Comparison of ENCODE assay signal across 24 cellular contexts in the genomic region with DNA sequence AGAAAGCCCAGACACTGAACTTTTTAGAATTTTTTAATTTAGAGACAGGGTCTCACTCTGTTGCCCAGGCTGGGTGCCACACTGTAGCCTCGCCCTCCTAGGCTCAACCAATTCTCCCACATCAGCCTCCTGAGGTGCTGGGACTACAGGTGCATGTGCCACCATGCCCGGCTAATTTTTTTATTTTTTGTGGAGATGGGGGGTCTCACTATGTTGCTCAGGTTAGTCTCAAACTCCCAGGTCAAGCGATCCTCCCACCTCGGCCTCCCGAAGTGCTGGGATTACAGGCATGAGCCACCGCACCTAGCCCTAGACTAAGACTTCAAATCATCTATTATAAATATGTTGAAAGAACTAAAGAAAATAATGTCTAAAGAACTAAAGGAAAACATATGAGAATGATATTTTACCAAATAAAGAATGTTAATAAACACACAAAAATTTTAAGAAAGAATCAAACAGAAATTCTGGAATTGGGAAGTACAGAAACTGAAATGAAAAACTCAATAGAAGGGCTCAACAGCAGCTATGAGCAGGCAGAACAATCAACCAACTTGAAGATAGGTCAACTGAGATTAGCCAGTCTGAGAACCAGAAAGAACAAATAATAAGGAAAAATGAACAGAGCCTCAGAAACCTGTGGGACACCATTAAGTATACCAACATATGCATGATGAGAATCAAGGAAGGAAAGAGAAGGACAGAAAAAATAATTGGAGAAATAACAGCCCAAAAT. TPM values are rescaled to one million over a fixed set of nuclear protein-coding genes. Genes with fewer than 3 reads are reported as not detected.
DNase-seq lines count a peak whose midpoint lies in the region; ATAC-seq, FAIRE-seq and TF ChIP-seq lines count a peak whose summit lies in the region.
"Had no signal": no experiment of that assay in that cellular context is flagged by ENCODE, and none has a peak within 500 bp of the region (broad histone marks: within the 10 kb centered on the region; RNA-seq: fewer than 3 reads in every experiment).

No MANE protein-coding gene starts in this region.

- peaks cover 26 to 64% of the 10 kb centered on the region in 2 experiments for H3K36me3 ChIP-seq in HepG2 (replicated peaks in 1 of 2; ENCODE audit: control insufficient read depth in 1 of 2, insufficient read depth in 2 of 2, low read length in 2 of 2)
- H3K36me3 ChIP-seq in right lobe of liver, result no peaks in the 10 kb centered on the region
- H3K36me3 ChIP-seq in endodermal cell (ENCODE audit: control insufficient read depth, insufficient read depth, low read length), result peaks cover 45% of the 10 kb centered on the region
- H3K36me3 ChIP-seq in trophoblast cell (ENCODE audit: control insufficient read depth in 1 of 2, insufficient read depth in 2 of 2, low read length in 2 of 2), result peaks cover 5 to 7% of the 10 kb centered on the region in 2 experiments
- H3K36me3 ChIP-seq: HAP-1 had no signal

- H4K8ac ChIP-seq in trophoblast cell (ENCODE audit: low read depth, low read length), result no peak overlapping the region

- POLR2A ChIA-PET in HepG2 (lab: Yijun Ruan, JAX), result interaction anchor here (1.2 kb wide), 1 partner anchor 27 kb away, joined by 6 read pairs; the partner anchor contains the start of gene STRN3

- DNase-seq in HepG2 (ENCODE audit: low spot score) (no peak), right lobe of liver (no peak), endodermal cell (no peak), trophoblast cell (no peak), activated T-cell treated with anti-CD3 and anti-CD28 coated beads for 4 hours (no peak)
- DNase-seq in activated naive CD4-positive, alpha-beta T cell (lab: John Stamatoyannopoulos, UW), result no peak
- DNase-seq: 8988T; ACHN; AML-193; BE2C; C1 segment of cervical spinal cord; Calu3; CD4-positive, alpha-beta memory T cell; COR-L47; DMS53; DMS79 treated with DMSO at 0.1 percent for 48 hours; GF-D8; GOT3 had no signal

- no peaks in the 10 kb centered on the region for H3K27me3 Mint-ChIP-seq in endodermal cell (ENCODE audit: insufficient read depth)
- H3K27me3 Mint-ChIP-seq: CD4-positive, alpha-beta memory T cell had no signal

- peaks cover 61% of the 10 kb centered on the region for H4K20me1 ChIP-seq in HepG2 (ENCODE audit: insufficient read depth, low read length)

- peaks cover 39% of the 10 kb centered on the region for H3K36me3 Mint-ChIP-seq in endodermal cell (ENCODE audit: low read depth)

- in situ Hi-C loops in HepG2 (cut with HindIII; ENCODE audit: extremely low pct_ligation_motif_present, low pct_unique_long_range_greater_than_20kb), result no loop called here

- H3K79me2 ChIP-seq in HepG2 (ENCODE audit: insufficient read depth, low read length) (peaks cover 94% of the 10 kb centered on the region), trophoblast cell (ENCODE audit: control insufficient read depth, insufficient read depth, low read length, poor library complexity) (peaks cover 10% of the 10 kb centered on the region)

- ATAC-seq in HepG2 (no peak), right lobe of liver (no peak), HG03039 (IDR thresholded peaks at IDR 0.05; ENCODE audit: unreplicated experiment) (no peak)
- ATAC-seq: A549 had no signal

- CTCF ChIA-PET in HepG2 (lab: Yijun Ruan, JAX; ENCODE audit: low intra/inter-chr PET ratio, low total read pairs), result no interaction called here

- TF ChIP-seq CTCF in HepG2 (CRISPR knock-in tag; IDR thresholded peaks at IDR 0.05), result no peak
- no peak for TF ChIP-seq CTCF in right lobe of liver (IDR thresholded peaks at IDR 0.05)
- no peak for TF ChIP-seq CTCF in endodermal cell (conservative IDR thresholded peaks at IDR 0.05)

- H3K14ac ChIP-seq in trophoblast cell (ENCODE audit: low read length), result no peak overlapping the region

- no peak for TF ChIP-seq RAD21 in HepG2 (CRISPR knock-in tag; IDR thresholded peaks at IDR 0.05)

- no peak overlapping the region for H3K27ac ChIP-seq in HepG2 (ENCODE audit: extremely low read length, insufficient read depth, low read length)
- H3K27ac ChIP-seq in right lobe of liver, result no peak overlapping the region
- H3K27ac ChIP-seq in endodermal cell (ENCODE audit: low read depth, low read length), result no peak overlapping the region
- no peak overlapping the region for H3K27ac ChIP-seq in trophoblast cell (ENCODE audit: low read depth, low read length)
- H3K27ac ChIP-seq: A549 had no signal

- no peak for FAIRE-seq in HepG2 (lab: Jason Lieb, UNC)
- FAIRE-seq: A549, GM12891, GM18507, H54 had no signal

- TF ChIP-seq POLR2A in HepG2 (IDR thresholded peaks at IDR 0.05; ENCODE audit: insufficient read depth in 1 of 2, low read depth in 2 of 2, low read length in 2 of 2) (no peak), right lobe of liver (IDR thresholded peaks at IDR 0.05) (no peak)

- H3K18ac ChIP-seq in trophoblast cell (ENCODE audit: low read length), result no peak overlapping the region

- no peak overlapping the region for H3K23ac ChIP-seq in trophoblast cell (ENCODE audit: low read length)

- H2AK5ac ChIP-seq in trophoblast cell (ENCODE audit: low read length), result no peak overlapping the region

- BruUV-seq in HepG2 (replicated peaks; lab: Mats Ljungman, UMichigan), result no TSS peak

- no peaks in the 10 kb centered on the region for H3K4me1 ChIP-seq in HepG2 (ENCODE audit: insufficient read depth, low read length)
- H3K4me1 ChIP-seq in right lobe of liver, result peaks cover 0 to 21% (median 4%) of the 10 kb centered on the region in 4 donors
- no peaks in the 10 kb centered on the region for H3K4me1 ChIP-seq in endodermal cell (ENCODE audit: control insufficient read depth, insufficient read depth, low read length)
- no peaks in the 10 kb centered on the region for H3K4me1 ChIP-seq in trophoblast cell (ENCODE audit: control insufficient read depth in 1 of 2, insufficient read depth in 2 of 2, low read length in 2 of 2)

- no peaks in the 10 kb centered on the region for H3K79me1 ChIP-seq in trophoblast cell (ENCODE audit: low read length)

- no peak overlapping the region for H2BK12ac ChIP-seq in trophoblast cell (ENCODE audit: low read length)

- H3K27ac Mint-ChIP-seq in endodermal cell, result no peak overlapping the region

- H3K4me3 ChIP-seq in HepG2 (replicated peaks in 1 of 3; ENCODE audit: insufficient read depth in 1 of 3, low read depth in 2 of 3, low read length in 3 of 3) (no peak overlapping the region), right lobe of liver (no peak overlapping the region), endodermal cell (ENCODE audit: low read length) (peak overlapping the region; percentile 52), trophoblast cell (ENCODE audit: low read depth, low read length) (no peak overlapping the region)
- H3K4me3 ChIP-seq: A549, HAP-1 had no signal

- no peak overlapping the region for H4K12ac ChIP-seq in trophoblast cell (ENCODE audit: low read depth, low read length)

- no peak overlapping the region for H4K91ac ChIP-seq in trophoblast cell (ENCODE audit: low read depth, low read length)

- H3K4me1 Mint-ChIP-seq in endodermal cell, result peaks cover 42% of the 10 kb centered on the region

- intact Hi-C loops in HepG2 (cut with micrococcal nuclease; ENCODE audit: unreplicated experiment), result no loop called here
- intact Hi-C loops in right lobe of liver (cut with DNase I), result no loop called here

- no peak overlapping the region for H3K4me3 Mint-ChIP-seq in endodermal cell

- H2AFZ ChIP-seq in HepG2 (ENCODE audit: low read length) (no peak overlapping the region), trophoblast cell (ENCODE audit: insufficient read depth, low read length, poor library complexity) (no peak overlapping the region)

- TF ChIP-seq EP300 in HepG2 (IDR thresholded peaks at IDR 0.05; ENCODE audit: low read depth in 2 of 2, low read length in 2 of 2) (no peak), HepG2 (CRISPR knock-in tag; IDR thresholded peaks at IDR 0.05; ENCODE audit: borderline replicate concordance) (no peak)

- no peak overlapping the region for H2BK5ac ChIP-seq in trophoblast cell (ENCODE audit: low read depth, low read length, poor library complexity)

- peaks cover 22% of the 10 kb centered on the region for H3K9me3 Mint-ChIP-seq in endodermal cell

- 96% methylated on average over 6 of the region's 6 CpGs for whole genome bisulfite sequencing in HepG2 (ENCODE audit: low lambda C conversion rate)
- WGBS in right lobe of liver (ENCODE audit: insufficient coverage, low coverage, low lambda C conversion rate, missing lambda C conversion rate), result 90% methylated on average over 6 of the region's 6 CpGs
- WGBS in endodermal cell (ENCODE audit: insufficient coverage in 1 of 2, insufficient read length in 1 of 2), 2 experiments, result 97 to 100% methylated on average over 1 to 5 of the region's 6 CpGs
- no CpG with 5 or more reads among the region's 6 CpGs for WGBS in trophoblast cell (ENCODE audit: extremely low coverage, insufficient coverage, insufficient read length)

- H2BK120ac ChIP-seq in trophoblast cell (ENCODE audit: insufficient read depth, low read length, poor library complexity), result no peak overlapping the region

- no peak overlapping the region for H3K9ac ChIP-seq in HepG2 (ENCODE audit: insufficient read depth, low read depth, low read length)
- no peak overlapping the region for H3K9ac ChIP-seq in endodermal cell (ENCODE audit: extremely low read depth, low read length, poor library complexity, severe bottlenecking)
- no peak overlapping the region for H3K9ac ChIP-seq in trophoblast cell (ENCODE audit: low read length)

- H3K27me3 ChIP-seq in HepG2 (ENCODE audit: control insufficient read depth in 1 of 2, insufficient read depth in 2 of 2, low read length in 2 of 2), result no peaks in the 10 kb centered on the region
- H3K27me3 ChIP-seq in right lobe of liver, result no peaks in the 10 kb centered on the region
- H3K27me3 ChIP-seq in endodermal cell (ENCODE audit: control insufficient read depth, insufficient read depth, low read length, poor library complexity, severe bottlenecking), result no peaks in the 10 kb centered on the region
- no peaks in the 10 kb centered on the region for H3K27me3 ChIP-seq in trophoblast cell (ENCODE audit: insufficient read depth, low read length)
- H3K27me3 ChIP-seq: BE2C had no signal

- H3K4ac ChIP-seq in trophoblast cell (ENCODE audit: low read depth, low read length), result peak overlapping the region; percentile 47

- H3K9me3 ChIP-seq in HepG2 (ENCODE audit: low read length) (peaks cover 18% of the 10 kb centered on the region), right lobe of liver (peaks cover 0 to 4% (median 0%) of the 10 kb centered on the region in 4 donors), endodermal cell (ENCODE audit: control insufficient read depth, low read length) (peaks cover 27% of the 10 kb centered on the region), trophoblast cell (ENCODE audit: insufficient read depth, low read depth, low read length) (peaks cover 1% of the 10 kb centered on the region)
- H3K9me3 ChIP-seq: BE2C had no signal

- H3K4me2 ChIP-seq in HepG2 (ENCODE audit: low read depth, low read length) (no peak overlapping the region), trophoblast cell (ENCODE audit: low read length) (no peak overlapping the region)
- H3K4me2 ChIP-seq: A549 had no signal

RNA-seq across cellular contexts. Expression of gene AP4S1, which starts 26.2 kb away (rescaled TPM):
- 21.1 and 22.4 TPM in 2 replicates for total RNA-seq in HepG2 (2016; rRNA removed; fragmentation: Illumina TruSeq; extraction: Trizol)
- total RNA-seq in HepG2 (2016; cell fraction: cytosol; rRNA removed; fragmentation: Illumina TruSeq; extraction: Trizol; ENCODE audit: low read depth), result 13.0 and 13.5 TPM in 2 replicates
- total RNA-seq in HepG2 (2016; cell fraction: insoluble cytoplasmic fraction; rRNA removed; fragmentation: Illumina TruSeq; extraction: Trizol), result 20.7 and 22.3 TPM in 2 replicates
- 18.6 and 18.9 TPM in 2 replicates for total RNA-seq in HepG2 (2016; cell fraction: membrane; rRNA removed; fragmentation: Illumina TruSeq; extraction: Trizol)
- 16.1 and 23.9 TPM in 2 replicates for total RNA-seq in HepG2 (2016; cell fraction: nucleus; rRNA removed; fragmentation: Illumina TruSeq; extraction: Trizol)
- 3.9 and 4.2 TPM in 2 replicates for polyA plus RNA-seq in HepG2 (2011; rRNA removed)
- polyA plus RNA-seq in HepG2 (2011; cell fraction: cytosol; rRNA removed), result 2.7 and 4.3 TPM in 2 replicates
- 4.0 and 5.7 TPM in 2 replicates for polyA plus RNA-seq in HepG2 (2011; cell fraction: nucleus; rRNA removed)
- polyA plus RNA-seq in HepG2 (2012), result 8.4 and 10.9 TPM in 2 replicates
- polyA plus RNA-seq in HepG2 (2016; cell fraction: cytosol; fragmentation: Illumina TruSeq; extraction: Trizol; ENCODE audit: low read depth), result 12.3 and 14.0 TPM in 2 replicates
- 22.9 and 29.9 TPM in 2 replicates for polyA plus RNA-seq in HepG2 (2016; cell fraction: insoluble cytoplasmic fraction; fragmentation: Illumina TruSeq; extraction: Trizol; ENCODE audit: low read depth)
- polyA plus RNA-seq in HepG2 (2016; cell fraction: membrane; fragmentation: Illumina TruSeq; extraction: Trizol; ENCODE audit: low read depth), result 16.3 and 16.6 TPM in 2 replicates
- polyA plus RNA-seq in HepG2 (2016; cell fraction: nucleus; fragmentation: Illumina TruSeq; extraction: Trizol; ENCODE audit: insufficient read depth, low read depth), result 18.7 and 24.5 TPM in 2 replicates
- polyA minus RNA-seq in HepG2 (2011; rRNA and poly(A)+ RNA removed; ENCODE audit: low replicate concordance), result 5.4 and 7.3 TPM in 2 replicates
- polyA minus RNA-seq in HepG2 (2011; cell fraction: cytosol; rRNA and poly(A)+ RNA removed), result 3.7 and 4.5 TPM in 2 replicates
- 13.8 and 15.0 TPM in 2 replicates for polyA minus RNA-seq in HepG2 (2011; cell fraction: nucleus; rRNA and poly(A)+ RNA removed)
- 1 to 10 TPM; 2.0 to 5.3 (median 2.5) TPM for total RNA-seq in right lobe of liver
- total RNA-seq in endodermal cell, result 10 to 100 TPM in 1 of 2 donors, 1 to 10 TPM in 1; 7.6 to 11.1 TPM
- 4.0 TPM for polyA plus RNA-seq in endodermal cell (2013, experiment 1 of 2)
- polyA plus RNA-seq in endodermal cell (2013, experiment 2 of 2), result 5.1 TPM
- 4.1 and 4.5 TPM in 2 replicates for polyA plus RNA-seq in trophoblast cell (2013)

RNA-seq across cellular contexts. Expression of gene STRN3, which starts 27.0 kb away (rescaled TPM):
- total RNA-seq in HepG2 (2016; rRNA removed; fragmentation: Illumina TruSeq; extraction: Trizol) (123 and 135 TPM in 2 replicates), right lobe of liver (10 to 100 TPM; 19.5 to 28.0 (median 21.5) TPM), endodermal cell (10 to 100 TPM; 56.5 to 58.9 TPM)
- 98.8 and 127 TPM in 2 replicates for total RNA-seq in HepG2 (2016; cell fraction: cytosol; rRNA removed; fragmentation: Illumina TruSeq; extraction: Trizol; ENCODE audit: low read depth)
- total RNA-seq in HepG2 (2016; cell fraction: insoluble cytoplasmic fraction; rRNA removed; fragmentation: Illumina TruSeq; extraction: Trizol), result 127 and 145 TPM in 2 replicates
- 62.4 and 67.2 TPM in 2 replicates for total RNA-seq in HepG2 (2016; cell fraction: membrane; rRNA removed; fragmentation: Illumina TruSeq; extraction: Trizol)
- 136 and 152 TPM in 2 replicates for total RNA-seq in HepG2 (2016; cell fraction: nucleus; rRNA removed; fragmentation: Illumina TruSeq; extraction: Trizol)
- polyA plus RNA-seq in HepG2 (2011; rRNA removed), result 44.9 and 49.4 TPM in 2 replicates
- 17.6 and 28.4 TPM in 2 replicates for polyA plus RNA-seq in HepG2 (2011; cell fraction: cytosol; rRNA removed)
- 37.0 and 38.5 TPM in 2 replicates for polyA plus RNA-seq in HepG2 (2011; cell fraction: nucleus; rRNA removed)
- polyA plus RNA-seq in HepG2 (2012), result 57.6 and 63.3 TPM in 2 replicates
- 1.6 and 2.2 TPM in 2 replicates for polyA plus RNA-seq in HepG2 (2016; cell fraction: cytosol; fragmentation: Illumina TruSeq; extraction: Trizol; ENCODE audit: low read depth)
- polyA plus RNA-seq in HepG2 (2016; cell fraction: insoluble cytoplasmic fraction; fragmentation: Illumina TruSeq; extraction: Trizol; ENCODE audit: low read depth), result 83.4 and 92.4 TPM in 2 replicates
- 9.6 and 10.8 TPM in 2 replicates for polyA plus RNA-seq in HepG2 (2016; cell fraction: membrane; fragmentation: Illumina TruSeq; extraction: Trizol; ENCODE audit: low read depth)
- polyA plus RNA-seq in HepG2 (2016; cell fraction: nucleus; fragmentation: Illumina TruSeq; extraction: Trizol; ENCODE audit: insufficient read depth, low read depth), result 89.5 and 94.1 TPM in 2 replicates
- polyA minus RNA-seq in HepG2 (2011; rRNA and poly(A)+ RNA removed; ENCODE audit: low replicate concordance), result 16.3 and 63.5 TPM in 2 replicates
- 84.7 and 102 TPM in 2 replicates for polyA minus RNA-seq in HepG2 (2011; cell fraction: cytosol; rRNA and poly(A)+ RNA removed)
- 292 and 316 TPM in 2 replicates for polyA minus RNA-seq in HepG2 (2011; cell fraction: nucleus; rRNA and poly(A)+ RNA removed)
- polyA plus RNA-seq in endodermal cell (2013, experiment 1 of 2), result 39.3 TPM
- polyA plus RNA-seq in endodermal cell (2013, experiment 2 of 2), result 36.0 TPM
- polyA plus RNA-seq in trophoblast cell (2013), result 17.1 and 18.4 TPM in 2 replicates
